ENCODE assay signal across 25 cellular contexts in genomic region chr20:38227578-38228360, GRCh38. TPM values are rescaled to one million over a fixed set of nuclear protein-coding genes. Genes with fewer than 3 reads are reported as not detected.
"Had no signal": no experiment of that assay in that cellular context is flagged by ENCODE, and none has a peak within 500 bp of the region (broad histone marks: within the 10 kb centered on the region; RNA-seq: fewer than 3 reads in every experiment).

No MANE protein-coding gene starts in this region.

- H3K36me3 Mint-ChIP-seq: activated CD8-positive, alpha-beta memory T cell treated with anti-CD3 and anti-CD28 coated beads, Interleukin-2, amount 10 ng/mL, durations not matched to agents 7 days and 5 days; activated naive CD4-positive, alpha-beta T cell treated with anti-CD3 and anti-CD28 coated beads, Interleukin-2, amount 50 U/mL, for 24 hours had no signal

- H3K9me3 ChIP-seq: body of pancreas had no signal

- H3K4me3 Mint-ChIP-seq: activated B cell treated with CpG ODN at 0.5 μM for 24 hours; activated CD4-positive, alpha-beta T cell treated with anti-CD3 and anti-CD28 coated beads, Interleukin-2, amount 10 ng/mL, durations not matched to agents 24 days and 14 days; activated CD8-positive, alpha-beta memory T cell treated with anti-CD3 and anti-CD28 coated beads, Interleukin-2, amount 10 ng/mL, durations not matched to agents 7 days and 5 days; activated naive CD4-positive, alpha-beta T cell treated with anti-CD3 and anti-CD28 coated beads, Interleukin-2, amount 50 U/mL, for 24 hours; activated T-cell treated with anti-CD3 and anti-CD28 coated beads, Interleukin-2, amount 50 U/mL, for 24 hours; activated T-helper 1 cell treated with anti-CD3 and anti-CD28 coated beads, Interleukin-12 subunit alpha, Interleukin-12 subunit beta, Interleukin-2, Interleukin-4 antibody, amounts not matched to agents 30 ng/mL and 10 ng/mL and 1 ng/mL, durations not matched to agents 14 hours and 24 hours and 36 hours; central memory CD8-positive, alpha-beta T cell; T-helper 17 cell had no signal

- H3K4me3 ChIP-seq: body of pancreas had no signal

- H3K27ac Mint-ChIP-seq: activated B cell treated with CpG ODN at 0.5 μM for 24 hours; activated CD4-positive, alpha-beta T cell treated with anti-CD3 and anti-CD28 coated beads, Interleukin-2, amount 10 ng/mL, durations not matched to agents 24 days and 14 days; activated CD8-positive, alpha-beta memory T cell treated with anti-CD3 and anti-CD28 coated beads, Interleukin-2, amount 10 ng/mL, durations not matched to agents 7 days and 5 days; activated naive CD4-positive, alpha-beta T cell treated with anti-CD3 and anti-CD28 coated beads, Interleukin-2, amount 50 U/mL, for 24 hours; activated T-cell treated with anti-CD3 and anti-CD28 coated beads, Interleukin-2, amount 50 U/mL, for 24 hours; activated T-helper 1 cell treated with anti-CD3 and anti-CD28 coated beads, Interleukin-12 subunit alpha, Interleukin-12 subunit beta, Interleukin-2, Interleukin-4 antibody, amounts not matched to agents 30 ng/mL and 10 ng/mL and 1 ng/mL, durations not matched to agents 14 hours and 24 hours and 36 hours; T-helper 17 cell had no signal

- H3K9me3 Mint-ChIP-seq: activated B cell treated with CpG ODN at 0.5 μM for 24 hours; activated CD4-positive, alpha-beta T cell treated with anti-CD3 and anti-CD28 coated beads, Interleukin-2, amount 10 ng/mL, durations not matched to agents 24 days and 14 days; activated naive CD4-positive, alpha-beta T cell treated with anti-CD3 and anti-CD28 coated beads, Interleukin-2, amount 50 U/mL, for 24 hours; activated T-cell treated with anti-CD3 and anti-CD28 coated beads, Interleukin-2, amount 50 U/mL, for 24 hours; activated T-helper 1 cell treated with anti-CD3 and anti-CD28 coated beads, Interleukin-12 subunit alpha, Interleukin-12 subunit beta, Interleukin-2, Interleukin-4 antibody, amounts not matched to agents 30 ng/mL and 10 ng/mL and 1 ng/mL, durations not matched to agents 14 hours and 24 hours and 36 hours; central memory CD8-positive, alpha-beta T cell had no signal

- H3K4me1 Mint-ChIP-seq: activated B cell treated with CpG ODN at 0.5 μM for 24 hours; activated naive CD4-positive, alpha-beta T cell treated with anti-CD3 and anti-CD28 coated beads, Interleukin-2, amount 50 U/mL, for 24 hours had no signal

- H3K4me2 ChIP-seq: KMS-11 had no signal

- H3K27ac ChIP-seq: body of pancreas, KMS-11 had no signal

- ATAC-seq: activated CD8-positive, alpha-beta memory T cell treated with anti-CD3 and anti-CD28 coated beads, Interleukin-2, amount 10 ng/mL, durations not matched to agents 7 days and 5 days; body of pancreas; PC-3; T-helper 17 cell had no signal

- DNase-seq: activated B cell treated with CpG ODN at 0.5 μM for 24 hours; activated CD4-positive, alpha-beta T cell treated with anti-CD3 and anti-CD28 coated beads for 1 hour; activated CD4-positive, alpha-beta T cell treated with anti-CD3 and anti-CD28 coated beads, Interleukin-2, amount 10 ng/mL, durations not matched to agents 24 days and 14 days; activated CD4-positive, alpha-beta T cell treated with anti-CD3 and anti-CD28 coated beads, Interleukin-2, amount 50 U/mL, for 48 hours; activated CD8-positive, alpha-beta memory T cell treated with anti-CD3 and anti-CD28 coated beads, Interleukin-2, amount 10 ng/mL, durations not matched to agents 7 days and 5 days; activated effector memory CD4-positive, alpha-beta T cell treated with Interleukin-2 at 50 U/mL for 16 hours; activated naive CD4-positive, alpha-beta T cell; activated T-cell treated with anti-CD3 and anti-CD28 coated beads, Interleukin-2, amount 50 U/mL, for 24 hours; body of pancreas; NCI-H1092; NCI-H1417; NCI-H1694 treated with DMSO at 0.1 percent for 48 hours; NCI-H2081; NCI-H510A treated with DMSO at 0.1 percent for 48 hours; NCI-H69; SIG-M5; T-helper 17 cell; T-helper 9 cell had no signal

- H3K27me3 ChIP-seq: body of pancreas had no signal

- H3K4me1 ChIP-seq: body of pancreas had no signal

RNA-seq across cellular contexts. Expression of gene KIAA1755, which starts 32.8 kb away (rescaled TPM):
- total RNA-seq: activated B cell treated with CpG ODN at 0.5 μM for 24 hours; activated CD4-positive, alpha-beta T cell treated with anti-CD3 and anti-CD28 coated beads, Interleukin-2, amount 10 ng/mL, durations not matched to agents 24 days and 14 days; activated CD8-positive, alpha-beta memory T cell treated with anti-CD3 and anti-CD28 coated beads, Interleukin-2, amount 10 ng/mL, durations not matched to agents 7 days and 5 days; activated T-helper 1 cell treated with anti-CD3 and anti-CD28 coated beads, Interleukin-12 subunit alpha, Interleukin-12 subunit beta, Interleukin-2, Interleukin-4 antibody, amounts not matched to agents 30 ng/mL and 10 ng/mL and 1 ng/mL, durations not matched to agents 14 hours and 24 hours and 36 hours; bronchial epithelial cell; MCF 10A; T-helper 17 cell had no signal
